ENCODE assay signal across 1 cellular context in genomic region chr1:230864441-230864840, GRCh38.
TF ChIP-seq lines count a peak whose summit lies in the region.

No MANE protein-coding gene starts in this region.

TF ChIP-seq in K562, 482 proteins besides CTCF, POLR2A, EP300 and RAD21:
- peak; percentile 64 for TF ChIP-seq PRDM10 (IDR thresholded peaks at IDR 0.05; ENCODE audit: partially characterized antibody)
- no peak for TF ChIP-seq ZNF584 (CRISPR knock-in tag; IDR thresholded peaks at IDR 0.05; ENCODE audit: low read depth)
- no peak for TF ChIP-seq ZNF717 (CRISPR knock-in tag; IDR thresholded peaks at IDR 0.05)
- no peak for TF ChIP-seq ZNF12 (CRISPR knock-in tag; IDR thresholded peaks at IDR 0.05)
TF ChIP-seq in K562: peak in this region for 1.
